In genomic region chr12:93549174-93549573, GRCh38 we compare ENCODE assay signal across 24 cellular contexts.
"Had no signal": no experiment of that assay in that cellular context is flagged by ENCODE, and none has a peak within 500 bp of the region (broad histone marks: within the 10 kb centered on the region; RNA-seq: fewer than 3 reads in every experiment).

No MANE protein-coding gene starts in this region.

- H3K27me3 Mint-ChIP-seq: effector memory CD8-positive, alpha-beta T cell; natural killer cell treated with Interleukin-12 subunit alpha and Interleukin-12 subunit beta and Interleukin-15 and Interleukin-18, amount 100 ng/mL, for 72 hours; stimulated activated naive CD8-positive, alpha-beta T cell treated with anti-CD3 and anti-CD28 coated beads, Interleukin-15, Interleukin-2, amounts not matched to agents 100 ng/mL and 50 ng/mL, for 24 hours had no signal

- H3K27ac Mint-ChIP-seq: effector memory CD8-positive, alpha-beta T cell; mesothelial cell of epicardium; naive B cell; natural killer cell treated with Interleukin-12 subunit alpha and Interleukin-12 subunit beta and Interleukin-15 and Interleukin-18, amount 100 ng/mL, for 72 hours; stimulated activated naive B cell treated with anti-CD40 and anti-IgM and Interleukin-4, amounts not matched to agents 10 μg/mL and 1 μg/mL and 100 μg/mL, for 72 hours; stimulated activated naive CD8-positive, alpha-beta T cell treated with anti-CD3 and anti-CD28 coated beads, Interleukin-15, Interleukin-2, amounts not matched to agents 100 ng/mL and 50 ng/mL, for 24 hours had no signal

- H3K79me2 ChIP-seq: hepatocyte had no signal

- H3K36me3 Mint-ChIP-seq: naive B cell; natural killer cell treated with Interleukin-12 subunit alpha and Interleukin-12 subunit beta and Interleukin-15 and Interleukin-18, amount 100 ng/mL, for 72 hours; stimulated activated naive B cell treated with anti-CD40 and anti-IgM and Interleukin-4, amounts not matched to agents 10 μg/mL and 1 μg/mL and 100 μg/mL, for 72 hours had no signal

- H3K4me1 Mint-ChIP-seq: mesothelial cell of epicardium, neural crest cell had no signal

- H3K4me3 ChIP-seq: gastroesophageal sphincter, heart left ventricle, hepatocyte, left lung, mucosa of descending colon, psoas muscle, skin epidermis, thoracic aorta, transverse colon had no signal

- H3K4me2 ChIP-seq: hepatocyte had no signal

- H3K27ac ChIP-seq: foreskin keratinocyte, gastroesophageal sphincter, heart left ventricle, hepatocyte, left lung, psoas muscle, skin epidermis, thoracic aorta, transverse colon had no signal

- H3K36me3 ChIP-seq: left lung, thoracic aorta, transverse colon had no signal

- H2AFZ ChIP-seq: hepatocyte had no signal

- ATAC-seq: effector memory CD8-positive, alpha-beta T cell; foreskin keratinocyte; gastroesophageal sphincter; left cardiac atrium; left lung; mucosa of descending colon; natural killer cell treated with Interleukin-12 subunit alpha and Interleukin-12 subunit beta and Interleukin-15 and Interleukin-18, amount 100 ng/mL, for 72 hours; psoas muscle; right cardiac atrium; stimulated activated naive B cell treated with anti-CD40 and anti-IgM and Interleukin-4, amounts not matched to agents 10 μg/mL and 1 μg/mL and 100 μg/mL, for 72 hours had no signal

- H3K4me1 ChIP-seq: foreskin keratinocyte, gastroesophageal sphincter, heart left ventricle, left lung, psoas muscle, transverse colon had no signal

- H3K9me3 Mint-ChIP-seq: effector memory CD8-positive, alpha-beta T cell; natural killer cell treated with Interleukin-12 subunit alpha and Interleukin-12 subunit beta and Interleukin-15 and Interleukin-18, amount 100 ng/mL, for 72 hours; neural crest cell; stimulated activated naive CD8-positive, alpha-beta T cell treated with anti-CD3 and anti-CD28 coated beads, Interleukin-15, Interleukin-2, amounts not matched to agents 100 ng/mL and 50 ng/mL, for 24 hours had no signal

- H3K27me3 ChIP-seq: foreskin keratinocyte, gastroesophageal sphincter, heart left ventricle, hepatocyte, left lung, transverse colon had no signal

- H3K9me3 ChIP-seq: gastroesophageal sphincter, heart left ventricle, left lung, mucosa of descending colon, psoas muscle, thoracic aorta, transverse colon had no signal

- DNase-seq: cerebellar nuclear complex; cortex of kidney; effector memory CD8-positive, alpha-beta T cell; foreskin keratinocyte; heart left ventricle; left cardiac atrium; left lung; mesenchymal stem cell; mucosa of descending colon; naive B cell; psoas muscle; right cardiac atrium; stimulated activated CD4-positive, alpha-beta T cell treated with anti-CD3 and anti-CD28 coated beads, Interleukin-15, amount 100 ng/mL, for 24 hours; stimulated activated CD4-positive, alpha-beta T cell treated with anti-CD3 and anti-CD28 coated beads, Interleukin-2, amount 100 ng/mL, for 48 hours; stimulated activated naive B cell treated with anti-CD40 and anti-IgM and Interleukin-4, amounts not matched to agents 10 μg/mL and 1 μg/mL and 100 μg/mL, for 72 hours; transverse colon had no signal

- H3K4me3 Mint-ChIP-seq: effector memory CD8-positive, alpha-beta T cell; mesothelial cell of epicardium; naive B cell; natural killer cell treated with Interleukin-12 subunit alpha and Interleukin-12 subunit beta and Interleukin-15 and Interleukin-18, amount 100 ng/mL, for 72 hours; neural crest cell; stimulated activated naive B cell treated with anti-CD40 and anti-IgM and Interleukin-4, amounts not matched to agents 10 μg/mL and 1 μg/mL and 100 μg/mL, for 72 hours; stimulated activated naive CD8-positive, alpha-beta T cell treated with anti-CD3 and anti-CD28 coated beads, Interleukin-15, Interleukin-2, amounts not matched to agents 100 ng/mL and 50 ng/mL, for 24 hours had no signal
